ENCODE assay signal across 8 cellular contexts in the genomic region with DNA sequence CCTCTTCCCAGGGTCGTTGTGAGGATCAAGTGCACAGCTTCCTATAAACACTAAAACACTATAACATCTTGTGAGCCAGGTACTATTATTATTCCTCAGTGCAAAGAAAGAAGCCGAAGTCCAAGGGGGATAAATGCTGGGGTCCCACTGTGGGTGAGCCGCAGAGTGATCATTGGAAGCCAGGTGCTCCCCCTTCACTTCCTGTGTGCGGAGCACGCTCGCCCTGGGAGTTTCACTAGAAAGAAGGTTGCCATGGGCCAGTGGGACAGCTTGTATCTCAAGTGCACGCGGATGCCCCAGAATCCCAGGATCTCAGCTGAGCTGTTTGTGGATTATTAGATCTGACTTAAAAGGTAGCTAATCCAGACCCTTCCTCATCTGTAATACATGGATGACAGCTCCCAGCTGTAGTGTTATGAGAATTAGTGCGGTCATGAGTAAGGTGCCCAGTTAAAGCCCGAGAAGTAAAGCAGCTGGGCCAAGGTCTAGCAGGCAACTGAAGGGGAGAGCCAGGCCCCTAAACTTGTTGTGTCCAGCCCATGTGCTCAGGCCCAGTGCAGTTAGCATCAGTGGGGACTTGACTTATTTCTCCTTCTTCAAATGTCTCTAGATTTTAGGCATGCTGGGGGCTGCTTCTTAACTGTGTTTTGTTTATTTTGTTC. TPM values are rescaled to one million over a fixed set of nuclear protein-coding genes. Genes with fewer than 3 reads are reported as not detected.
A peak's percentile ranks its signal among the peaks of the same experiment; 100 is the strongest.
DNase-seq lines count a peak whose midpoint lies in the region; ATAC-seq, FAIRE-seq and TF ChIP-seq lines count a peak whose summit lies in the region.

No MANE protein-coding gene starts in this region.

- no peaks in the 10 kb centered on the region for H3K9me3 ChIP-seq in GM12878 (replicated peaks; ENCODE audit: control insufficient read depth, insufficient read depth, low read length)

- RAD21 ChIA-PET in GM12878 (lab: Charles Lee; ENCODE audit: unreplicated experiment): interaction anchor here (1.0 to 1.6 kb wide), 3 partner anchors 9 to 605 kb away, joined by 3 to 5 read pairs (median 3); partner anchors contain the start of gene TOMM22

- no peaks in the 10 kb centered on the region for H3K36me3 ChIP-seq in GM12878 (ENCODE audit: control insufficient read depth in 2 of 2, insufficient read depth in 2 of 2, low read length in 1 of 2)

- H3K27me3 ChIP-seq in GM12878 (replicated peaks in 1 of 2; ENCODE audit: control insufficient read depth in 2 of 2, insufficient read depth in 2 of 2, low read length in 1 of 2): no peaks in the 10 kb centered on the region

- peak overlapping the region; percentile 96 for H3K9ac ChIP-seq in GM12878 (ENCODE audit: control insufficient read depth, insufficient read depth, low read length)

- peak overlapping the region; percentile 86 for H3K4me3 ChIP-seq in GM12878

- H3K79me2 ChIP-seq in GM12878 (ENCODE audit: control insufficient read depth, insufficient read depth, low read length): peaks cover 11% of the 10 kb centered on the region

- BruUV-seq in GM12878 (replicated peaks; lab: Mats Ljungman, UMichigan): no TSS peak

- no peak for FAIRE-seq in GM12878 (lab: Jason Lieb, UNC)

- no peak for TF ChIP-seq RAD21 in GM12878 (IDR thresholded peaks at IDR 0.05; ENCODE audit: insufficient read depth, low read depth, low read length)

- peak overlapping the region; percentile 73 for H3K4me2 ChIP-seq in GM12878 (ENCODE audit: control insufficient read depth, insufficient read depth)

- intact Hi-C loops in GM12878 (cut with micrococcal nuclease; ENCODE audit: unreplicated experiment): no loop called here
- intact Hi-C loops in left colon (cut with DNase I, micrococcal nuclease): no loop called here

- H3K4me1 ChIP-seq in GM12878 (ENCODE audit: control insufficient read depth, insufficient read depth, low read length): peaks cover 5% of the 10 kb centered on the region

- DNase-seq in Caki2 (ENCODE audit: low read depth) (peak; percentile 19), HCEC 1CT (peak; percentile 1), SK-MEL-5 (ENCODE audit: low read depth, low spot score) (peak; percentile 28), GM12878 (ENCODE audit: low read depth, low spot score) (no peak), left colon (peak in 1 of 2 donors; percentile 42)
- peak; percentile 7 to 28 (median 15) for DNase-seq in stimulated activated CD4-positive, alpha-beta T cell treated with anti-CD3 and anti-CD28 coated beads, TNF-alpha, amount 100 ng/mL, for 48 hours (ENCODE audit: low read depth in 3 of 3)
- no peak for DNase-seq in NK-92 treated with Interleukin-12 subunit alpha and Interleukin-12 subunit beta, amount 100 ng/mL, for 24 hours (lab: John Stamatoyannopoulos, UW)

- TF ChIP-seq EP300 in GM12878 (IDR thresholded peaks at IDR 0.05; ENCODE audit: borderline replicate concordance in 1 of 2, control insufficient read depth in 1 of 2, low read depth in 2 of 2, low read length in 2 of 2): no peak

- SMC1A ChIA-PET in GM12878 (lab: Charles Lee; ENCODE audit: uncharacterized antibody, unreplicated experiment): interaction anchor here (0.7 to 2.0 kb wide), 3 partner anchors 11 to 50 kb away, joined by 3 to 11 read pairs (median 3); no protein-coding TSS in a partner anchor

- CTCF ChIA-PET in GM12878 (lab: Yijun Ruan, JAX): interaction anchor here (2.1 kb wide), 1 partner anchor 24 kb away, joined by 5 read pairs; the partner anchor contains the start of gene TOMM22

- in situ Hi-C loops in Caki2 (cut with HindIII; ENCODE audit: low pct_unique_long_range_greater_than_20kb, low sequenced_read_pairs) (no loop called here), SK-MEL-5 (cut with HindIII; ENCODE audit: low pct_unique_long_range_greater_than_20kb, low sequenced_read_pairs) (no loop called here), GM12878 (cut with MboI) (no loop called here)

- H2AFZ ChIP-seq in GM12878 (ENCODE audit: control insufficient read depth, low read depth, low read length): peak overlapping the region; percentile 100

- ATAC-seq in GM12878 (peak; percentile 73), left colon (peak; percentile 30), GM18909 (IDR thresholded peaks at IDR 0.05; ENCODE audit: poor library complexity, unreplicated experiment) (no peak)

- peak overlapping the region; percentile 99 for H3K27ac ChIP-seq in GM12878 (ENCODE audit: control insufficient read depth, insufficient read depth)

- WGBS in GM12878 (ENCODE audit: insufficient coverage, insufficient replicate concordance, low lambda C conversion rate, missing lambda C conversion rate): 0% methylated on average over 10 of the region's 10 CpGs

- peak; percentile 28; the same call in 1 of the 2 replicates for TF ChIP-seq POLR2A in GM12878 (IDR thresholded peaks at IDR 0.05; ENCODE audit: low read depth, low read length)

- POLR2A ChIA-PET in GM12878 (lab: Charles Lee): interaction anchor here (1.8 kb wide), 1 partner anchor 41 kb away, joined by 5 read pairs; no protein-coding TSS in a partner anchor

- TF ChIP-seq CTCF in GM12878 (IDR thresholded peaks at IDR 0.05 in 2 of 3, conservative IDR thresholded peaks at IDR 0.05 in 1 of 3; ENCODE audit: control insufficient read depth in 2 of 3, extremely low read depth in 1 of 3, insufficient read depth in 1 of 3, low read depth in 3 of 3, low read length in 3 of 3): no peak

- no peaks in the 10 kb centered on the region for H4K20me1 ChIP-seq in GM12878 (ENCODE audit: control insufficient read depth, insufficient read depth)

RNA-seq across cellular contexts. Expression of gene CBY1, which starts 0.9 kb away (rescaled TPM):
- 45.1 and 84.5 TPM in 2 replicates for total RNA-seq in Caki2 (2014; rRNA removed; shearing (Covaris generic); ENCODE audit: low replicate concordance)
- 12.1 and 14.9 TPM in 2 replicates for total RNA-seq in SK-MEL-5 (2014; rRNA removed; shearing (Covaris generic))
- polyA plus RNA-seq in SK-MEL-5 (2015; cell fraction: cytosol; rRNA removed): 15.5 and 22.3 TPM in 2 replicates
- polyA plus RNA-seq in SK-MEL-5 (2015; cell fraction: nucleus; rRNA removed): 20.8 and 22.8 TPM in 2 replicates
- total RNA-seq in GM12878 (2013; cell fraction: nucleolus; rRNA removed): 17.7 and 20.7 TPM in 2 replicates
- 7.0 and 7.3 TPM in 2 replicates for total RNA-seq in GM12878 (2014; rRNA removed)
- total RNA-seq in GM12878 (2014; rRNA removed; fragmentation: Illumina TruSeq; extraction: Trizol): 7.0 and 7.4 TPM in 2 replicates
- total RNA-seq in GM12878 (2021): 7.7 and 8.9 TPM in 2 replicates
- 7.5 TPM for polyA plus RNA-seq in GM12878 (2011; ENCODE audit: low read depth)
- 10.5 and 12.7 TPM in 2 replicates for polyA plus RNA-seq in GM12878 (2011; rRNA removed)
- polyA plus RNA-seq in GM12878 (2011; cell fraction: cytosol; rRNA removed): 8.1 and 8.6 TPM in 2 replicates
- polyA plus RNA-seq in GM12878 (2011; cell fraction: nucleus; rRNA removed): 8.7 and 12.0 TPM in 2 replicates
- 7.4 and 10.6 TPM in 2 replicates for polyA plus RNA-seq in GM12878 (2012)
- 13.0 TPM in 2 replicates for polyA plus RNA-seq in GM12878 (2014; fragmentation: Illumina TruSeq; extraction: Trizol)
- polyA plus RNA-seq in GM12878 (2014; fragmentation: Nextera tagmentation; extraction: Ambion mirVana): 10 to 100 TPM; 12.4 to 14.5 TPM
- polyA plus RNA-seq in GM12878 (2014; rRNA removed): 9.5 and 11.4 TPM in 2 replicates
- polyA plus RNA-seq in GM12878 (2016; fragmentation: Nextera tagmentation; extraction: Ambion mirVana): 10 to 100 TPM; 16.8 to 18.6 TPM
- polyA minus RNA-seq in GM12878 (2011; rRNA and poly(A)+ RNA removed): 9.9 and 11.7 TPM in 2 replicates
- 2.5 TPM in 1 of 2 replicates, not detected in the other for polyA minus RNA-seq in GM12878 (2011; cell fraction: cytosol; rRNA and poly(A)+ RNA removed)
- polyA minus RNA-seq in GM12878 (2011; cell fraction: nucleus; rRNA and poly(A)+ RNA removed): 1.6 and 9.0 TPM in 2 replicates
- total RNA-seq in left colon: 10 to 100 TPM; 21.5 to 28.7 TPM

RNA-seq across cellular contexts. Expression of gene FAM227A, which starts 1.2 kb away (rescaled TPM):
- 0.24 and 2.3 TPM in 2 replicates for total RNA-seq in Caki2 (2014; rRNA removed; shearing (Covaris generic); ENCODE audit: low replicate concordance)
- total RNA-seq in SK-MEL-5 (2014; rRNA removed; shearing (Covaris generic)): 1.2 and 1.8 TPM in 2 replicates
- polyA plus RNA-seq in SK-MEL-5 (2015; cell fraction: cytosol; rRNA removed): 0.23 and 0.40 TPM in 2 replicates
- polyA plus RNA-seq in SK-MEL-5 (2015; cell fraction: nucleus; rRNA removed): 7.8 and 10.8 TPM in 2 replicates
- total RNA-seq in GM12878 (2013; cell fraction: nucleolus; rRNA removed): 4.5 and 7.4 TPM in 2 replicates
- total RNA-seq in GM12878 (2014; rRNA removed) (under 0.01 and 0.11 TPM in 2 replicates), GM12878 (2014; rRNA removed; fragmentation: Illumina TruSeq; extraction: Trizol) (0.14 and 0.18 TPM in 2 replicates), GM12878 (2021) (0.33 and 0.53 TPM in 2 replicates), left colon (under 1 TPM; 0.50 to 0.82 TPM)
- not detected for polyA plus RNA-seq in GM12878 (2011; ENCODE audit: low read depth)
- polyA plus RNA-seq in GM12878 (2011; rRNA removed) (0.22 and 0.45 TPM in 2 replicates), GM12878 (2014; fragmentation: Illumina TruSeq; extraction: Trizol) (0.06 and 0.28 TPM in 2 replicates), GM12878 (2014; fragmentation: Nextera tagmentation; extraction: Ambion mirVana) (under 1 TPM; 0.02 to 0.11 TPM), GM12878 (2014; rRNA removed) (0.13 and 0.50 TPM in 2 replicates), GM12878 (2016; fragmentation: Nextera tagmentation; extraction: Ambion mirVana) (under 1 TPM; 0.29 to 0.59 TPM)
- 0.12 and 0.15 TPM in 2 replicates for polyA plus RNA-seq in GM12878 (2011; cell fraction: cytosol; rRNA removed)
- polyA plus RNA-seq in GM12878 (2011; cell fraction: nucleus; rRNA removed): 0.55 and 0.80 TPM in 2 replicates
- 0.05 and 0.20 TPM in 2 replicates for polyA plus RNA-seq in GM12878 (2012)
- polyA minus RNA-seq in GM12878 (2011; rRNA and poly(A)+ RNA removed): 0.05 and 0.15 TPM in 2 replicates
- polyA minus RNA-seq in GM12878 (2011; cell fraction: cytosol; rRNA and poly(A)+ RNA removed): not detected in 2 replicates
- polyA minus RNA-seq in GM12878 (2011; cell fraction: nucleus; rRNA and poly(A)+ RNA removed): 0.24 and 0.29 TPM in 2 replicates

RNA-seq across cellular contexts. Expression of gene TOMM22, which starts 24.4 kb away (rescaled TPM):
- 124 and 162 TPM in 2 replicates for total RNA-seq in Caki2 (2014; rRNA removed; shearing (Covaris generic); ENCODE audit: low replicate concordance)
- total RNA-seq in SK-MEL-5 (2014; rRNA removed; shearing (Covaris generic)): 78.4 and 102 TPM in 2 replicates
- polyA plus RNA-seq in SK-MEL-5 (2015; cell fraction: cytosol; rRNA removed): 71.7 and 99.0 TPM in 2 replicates
- polyA plus RNA-seq in SK-MEL-5 (2015; cell fraction: nucleus; rRNA removed): 15.7 and 23.1 TPM in 2 replicates
- 12.9 and 15.1 TPM in 2 replicates for total RNA-seq in GM12878 (2013; cell fraction: nucleolus; rRNA removed)
- 97.3 and 107 TPM in 2 replicates for total RNA-seq in GM12878 (2014; rRNA removed)
- total RNA-seq in GM12878 (2014; rRNA removed; fragmentation: Illumina TruSeq; extraction: Trizol): 87.8 and 92.6 TPM in 2 replicates
- 133 and 134 TPM in 2 replicates for total RNA-seq in GM12878 (2021)
- 32.5 TPM for polyA plus RNA-seq in GM12878 (2011; ENCODE audit: low read depth)
- polyA plus RNA-seq in GM12878 (2011; rRNA removed): 71.8 and 89.6 TPM in 2 replicates
- 39.3 and 54.7 TPM in 2 replicates for polyA plus RNA-seq in GM12878 (2011; cell fraction: cytosol; rRNA removed)
- polyA plus RNA-seq in GM12878 (2011; cell fraction: nucleus; rRNA removed): 23.3 and 25.9 TPM in 2 replicates
- 55.0 and 72.2 TPM in 2 replicates for polyA plus RNA-seq in GM12878 (2012)
- polyA plus RNA-seq in GM12878 (2014; fragmentation: Illumina TruSeq; extraction: Trizol): 116 and 131 TPM in 2 replicates
- polyA plus RNA-seq in GM12878 (2014; fragmentation: Nextera tagmentation; extraction: Ambion mirVana): 10 to 100 TPM; 37.6 to 62.2 TPM
- polyA plus RNA-seq in GM12878 (2014; rRNA removed): 69.9 and 70.8 TPM in 2 replicates
- polyA plus RNA-seq in GM12878 (2016; fragmentation: Nextera tagmentation; extraction: Ambion mirVana): 100 to 1,000 TPM; 194 to 197 TPM
- polyA minus RNA-seq in GM12878 (2011; rRNA and poly(A)+ RNA removed): 35.8 and 38.8 TPM in 2 replicates
- polyA minus RNA-seq in GM12878 (2011; cell fraction: cytosol; rRNA and poly(A)+ RNA removed): 20.8 and 24.8 TPM in 2 replicates
- 6.9 and 9.3 TPM in 2 replicates for polyA minus RNA-seq in GM12878 (2011; cell fraction: nucleus; rRNA and poly(A)+ RNA removed)
- 10 to 100 TPM; 85.0 to 98.7 TPM for total RNA-seq in left colon

RNA-seq across cellular contexts. Expression of gene JOSD1, which starts 43.4 kb away (rescaled TPM):
- total RNA-seq in Caki2 (2014; rRNA removed; shearing (Covaris generic); ENCODE audit: low replicate concordance): 88.1 and 113 TPM in 2 replicates
- total RNA-seq in SK-MEL-5 (2014; rRNA removed; shearing (Covaris generic)): 71.0 and 84.2 TPM in 2 replicates
- polyA plus RNA-seq in SK-MEL-5 (2015; cell fraction: cytosol; rRNA removed): 75.3 and 82.5 TPM in 2 replicates
- 68.8 and 79.8 TPM in 2 replicates for polyA plus RNA-seq in SK-MEL-5 (2015; cell fraction: nucleus; rRNA removed)
- total RNA-seq in GM12878 (2013; cell fraction: nucleolus; rRNA removed): 42.3 and 42.8 TPM in 2 replicates
- total RNA-seq in GM12878 (2014; rRNA removed) (50.4 and 65.1 TPM in 2 replicates), GM12878 (2014; rRNA removed; fragmentation: Illumina TruSeq; extraction: Trizol) (37.1 and 37.9 TPM in 2 replicates), GM12878 (2021) (48.1 and 53.4 TPM in 2 replicates), left colon (100 to 1,000 TPM in 1 of 2 donors, 10 to 100 TPM in 1; 93.1 to 144 TPM)
- polyA plus RNA-seq in GM12878 (2011; ENCODE audit: low read depth): 24.6 TPM
- polyA plus RNA-seq in GM12878 (2011; rRNA removed) (47.4 and 54.6 TPM in 2 replicates), GM12878 (2014; fragmentation: Illumina TruSeq; extraction: Trizol) (43.9 and 48.6 TPM in 2 replicates), GM12878 (2014; fragmentation: Nextera tagmentation; extraction: Ambion mirVana) (10 to 100 TPM; 11.9 to 15.9 TPM), GM12878 (2014; rRNA removed) (50.0 and 50.8 TPM in 2 replicates), GM12878 (2016; fragmentation: Nextera tagmentation; extraction: Ambion mirVana) (1 to 10 TPM; 6.2 to 7.8 TPM)
- polyA plus RNA-seq in GM12878 (2011; cell fraction: cytosol; rRNA removed): 70.1 and 74.6 TPM in 2 replicates
- polyA plus RNA-seq in GM12878 (2011; cell fraction: nucleus; rRNA removed): 35.7 and 38.5 TPM in 2 replicates
- polyA plus RNA-seq in GM12878 (2012): 33.3 and 35.5 TPM in 2 replicates
- 46.8 and 52.2 TPM in 2 replicates for polyA minus RNA-seq in GM12878 (2011; rRNA and poly(A)+ RNA removed)
- polyA minus RNA-seq in GM12878 (2011; cell fraction: cytosol; rRNA and poly(A)+ RNA removed): 24.2 and 27.9 TPM in 2 replicates
- polyA minus RNA-seq in GM12878 (2011; cell fraction: nucleus; rRNA and poly(A)+ RNA removed): 11.6 and 18.6 TPM in 2 replicates

RNA-seq across cellular contexts. Expression of gene GTPBP1, which starts 48.4 kb away (rescaled TPM):
- total RNA-seq in Caki2 (2014; rRNA removed; shearing (Covaris generic); ENCODE audit: low replicate concordance): 14.0 and 19.3 TPM in 2 replicates
- 16.1 and 27.1 TPM in 2 replicates for total RNA-seq in SK-MEL-5 (2014; rRNA removed; shearing (Covaris generic))
- polyA plus RNA-seq in SK-MEL-5 (2015; cell fraction: cytosol; rRNA removed): 31.7 and 42.6 TPM in 2 replicates
- 71.4 and 122 TPM in 2 replicates for polyA plus RNA-seq in SK-MEL-5 (2015; cell fraction: nucleus; rRNA removed)
- total RNA-seq in GM12878 (2013; cell fraction: nucleolus; rRNA removed): 156 and 196 TPM in 2 replicates
- 33.8 and 39.1 TPM in 2 replicates for total RNA-seq in GM12878 (2014; rRNA removed)
- 20.6 and 20.8 TPM in 2 replicates for total RNA-seq in GM12878 (2014; rRNA removed; fragmentation: Illumina TruSeq; extraction: Trizol)
- total RNA-seq in GM12878 (2021): 55.7 and 63.1 TPM in 2 replicates
- polyA plus RNA-seq in GM12878 (2011; ENCODE audit: low read depth): 25.3 TPM
- polyA plus RNA-seq in GM12878 (2011; rRNA removed): 28.0 and 47.0 TPM in 2 replicates
- 32.9 and 43.9 TPM in 2 replicates for polyA plus RNA-seq in GM12878 (2011; cell fraction: cytosol; rRNA removed)
- 185 and 188 TPM in 2 replicates for polyA plus RNA-seq in GM12878 (2011; cell fraction: nucleus; rRNA removed)
- 37.0 and 38.4 TPM in 2 replicates for polyA plus RNA-seq in GM12878 (2012)
- 16.6 and 39.2 TPM in 2 replicates for polyA plus RNA-seq in GM12878 (2014; fragmentation: Illumina TruSeq; extraction: Trizol)
- polyA plus RNA-seq in GM12878 (2014; fragmentation: Nextera tagmentation; extraction: Ambion mirVana): 1 to 10 TPM in 1 of 2 experiments, under 1 TPM in 1; 0.89 to 1.9 TPM
- polyA plus RNA-seq in GM12878 (2014; rRNA removed): 46.2 and 57.3 TPM in 2 replicates
- 10 to 100 TPM; 25.7 to 29.3 TPM for polyA plus RNA-seq in GM12878 (2016; fragmentation: Nextera tagmentation; extraction: Ambion mirVana)
- polyA minus RNA-seq in GM12878 (2011; rRNA and poly(A)+ RNA removed): 56.7 and 73.3 TPM in 2 replicates
- polyA minus RNA-seq in GM12878 (2011; cell fraction: cytosol; rRNA and poly(A)+ RNA removed): 15.3 and 19.2 TPM in 2 replicates
- 76.4 and 113 TPM in 2 replicates for polyA minus RNA-seq in GM12878 (2011; cell fraction: nucleus; rRNA and poly(A)+ RNA removed)
- total RNA-seq in left colon: 10 to 100 TPM; 66.6 to 72.6 TPM

Comparison
In these comparisons a context has a peak if more than half of its experiments do, and no peak if none do; other contexts are left out.
1. DNase-seq: peak in Caki2 (single experiment), HCEC 1CT (single experiment), SK-MEL-5 (single experiment) and stimulated activated CD4-positive, alpha-beta T cell treated with anti-CD3 and anti-CD28 coated beads, TNF-alpha, amount 100 ng/mL, for 48 hours (3 of 3); none in GM12878 (single experiment) and NK-92 treated with Interleukin-12 subunit alpha and Interleukin-12 subunit beta, amount 100 ng/mL, for 24 hours (single experiment).